In the genomic region with DNA sequence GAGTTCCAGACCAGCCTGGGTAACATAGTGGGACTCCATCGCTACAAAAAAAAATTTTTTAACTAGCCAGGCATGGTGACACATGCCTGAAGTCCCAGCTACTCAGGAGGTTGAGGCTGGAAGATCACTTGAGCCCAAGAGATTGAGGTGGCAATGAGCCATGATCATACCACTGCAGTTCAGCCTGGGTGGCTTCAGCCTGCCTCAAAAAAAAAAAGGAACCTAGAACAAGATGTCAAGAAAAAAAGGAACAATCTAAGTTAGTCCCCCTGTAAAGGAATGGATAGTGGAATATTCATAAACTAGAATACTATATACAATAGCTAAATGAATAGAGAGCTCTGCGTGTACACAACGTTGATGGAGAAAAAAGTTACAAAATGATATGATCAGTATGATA, we compare ENCODE assay signal across 30 cellular contexts.
"Had no signal": no experiment of that assay in that cellular context is flagged by ENCODE, and none has a peak within 500 bp of the region (broad histone marks: within the 10 kb centered on the region; RNA-seq: fewer than 3 reads in every experiment).

No MANE protein-coding gene starts in this region.

- H3K27ac ChIP-seq: brain microvascular endothelial cell, dorsolateral prefrontal cortex, hepatocyte, left ventricle myocardium inferior, sigmoid colon, stomach, suprapubic skin, transverse colon, VCaP had no signal

- H3K4me2 ChIP-seq: hepatocyte, smooth muscle cell had no signal

- H3K4me3 ChIP-seq: dorsolateral prefrontal cortex, hepatocyte, left ventricle myocardium inferior, sigmoid colon, smooth muscle cell, stomach, suprapubic skin, transverse colon had no signal

- DNase-seq: activated CD4-positive, alpha-beta T cell treated with anti-CD3 and anti-CD28 coated beads, Interleukin-2, amount 10 ng/mL, durations not matched to agents 7 days and 5 days; activated CD8-positive, alpha-beta T cell treated with anti-CD3 and anti-CD28 coated beads, Interleukin-2, amount 10 ng/mL, durations not matched to agents 7 days and 5 days; activated gamma-delta T cell treated with Interleukin-2 at 50 U/mL for 16 hours; aorta; brain microvascular endothelial cell; central memory CD4-positive, alpha-beta T cell; dorsolateral prefrontal cortex; effector memory CD8-positive, alpha-beta T cell; foreskin melanocyte; glutamatergic neuron; immature natural killer cell; kidney glomerular epithelial cell; left ventricle myocardium inferior; mammary epithelial cell; natural killer cell; sigmoid colon; stimulated activated CD4-positive, alpha-beta T cell treated with anti-CD3 and anti-CD28 coated beads, Interleukin-15, amount 100 ng/mL, for 24 hours; stomach; T1000; transverse colon had no signal

- H3K9me3 ChIP-seq: left ventricle myocardium inferior, sigmoid colon, stomach, suprapubic skin, transverse colon had no signal

- ATAC-seq: activated CD4-positive, CD25-positive, alpha-beta regulatory T cell treated with anti-CD3 and anti-CD28 coated beads, Interleukin-2, amount 50 U/mL, for 24 hours; activated CD8-positive, alpha-beta T cell treated with anti-CD3 and anti-CD28 coated beads, Interleukin-2, amount 10 ng/mL, durations not matched to agents 7 days and 5 days; activated naive CD4-positive, alpha-beta T cell treated with anti-CD3 and anti-CD28 coated beads, Interleukin-2, amount 50 U/mL, for 72 hours; effector memory CD8-positive, alpha-beta T cell; esophagus mucosa; natural killer cell; stimulated activated memory B cell treated with anti-CD40 and anti-IgM and Interleukin-4, amounts not matched to agents 10 μg/mL and 1 μg/mL and 100 μg/mL, for 72 hours had no signal

- FAIRE-seq: endothelial cell of umbilical vein, urothelium cell line had no signal

- H3K4me1 ChIP-seq: left ventricle myocardium inferior, stomach, suprapubic skin, transverse colon had no signal

- H3K27me3 ChIP-seq: brain microvascular endothelial cell, dorsolateral prefrontal cortex, hepatocyte, sigmoid colon, stomach, suprapubic skin, transverse colon had no signal

- H2AFZ ChIP-seq: hepatocyte had no signal
